ENCODE assay signal across 1 cellular context in genomic region chr6:27616313-27617045, GRCh38.
TF ChIP-seq lines count a peak whose summit lies in the region.

No MANE protein-coding gene starts in this region.

TF ChIP-seq in K562, 482 proteins besides CTCF, POLR2A, EP300 and RAD21 (continued from another document and continues in another):
- peak; percentile 22; the same call in 1 of the 2 replicates for TF ChIP-seq JUND (IDR thresholded peaks at IDR 0.05; ENCODE audit: borderline replicate concordance, low read depth, low read length)
- TF ChIP-seq JUND (tag; IDR thresholded peaks at IDR 0.05; ENCODE audit: borderline replicate concordance, low read depth, low read length), result no peak; the same call in 2 of the 3 replicates
- TF ChIP-seq POLR2AphosphoS2 (IDR thresholded peaks at IDR 0.05; ENCODE audit: low read length), result no peak
- TF ChIP-seq GMEB1 (CRISPR knock-in tag; IDR thresholded peaks at IDR 0.05), result no peak
- TF ChIP-seq ZNF551 (CRISPR knock-in tag; IDR thresholded peaks at IDR 0.05), result no peak
- no peak for TF ChIP-seq CHD1 (IDR thresholded peaks at IDR 0.05; ENCODE audit: low read length)
- 0 out of 4 replicates have a peak, but pooled peaks of 1 of the 2 experiments have one; percentile 24 for TF ChIP-seq TEAD1 (CRISPR knock-in tag; IDR thresholded peaks at IDR 0.05)
- peak; percentile 62 for TF ChIP-seq CBFA2T2 (conservative IDR thresholded peaks at IDR 0.05)
- TF ChIP-seq CEBPZ (IDR thresholded peaks at IDR 0.05; ENCODE audit: borderline replicate concordance, low read depth, low read length), result no peak
- TF ChIP-seq ZNF589 (CRISPR knock-in tag; IDR thresholded peaks at IDR 0.05; ENCODE audit: low read depth), result no peak
- TF ChIP-seq ZNF3 (CRISPR knock-in tag; IDR thresholded peaks at IDR 0.05), result no peak
- no peak for TF ChIP-seq ZNF407 (IDR thresholded peaks at IDR 0.05; ENCODE audit: low read depth)
- no peak for TF ChIP-seq HDAC6 (IDR thresholded peaks at IDR 0.05; ENCODE audit: low read depth, low read length)
- 0 out of 2 replicates have a peak, but pooled peaks have one; percentile 29 for TF ChIP-seq CEBPB (tag; IDR thresholded peaks at IDR 0.05)
- no peak for TF ChIP-seq TAF9B (IDR thresholded peaks at IDR 0.05; ENCODE audit: partially characterized antibody)
- TF ChIP-seq SRSF1 (IDR thresholded peaks at IDR 0.05; ENCODE audit: low read depth, low read length), result no peak
- TF ChIP-seq MEIS2 (IDR thresholded peaks at IDR 0.05; ENCODE audit: partially characterized antibody), result no peak
- peak; percentile 35; the same call in 1 of the 2 replicates for TF ChIP-seq NBN (IDR thresholded peaks at IDR 0.05; ENCODE audit: low read depth)
- TF ChIP-seq NFE2 (IDR thresholded peaks at IDR 0.05; ENCODE audit: low read depth), result no peak
- peak in 1 of 2 experiments; percentile 45; a peak in 2 of 4 replicates for TF ChIP-seq TBL1XR1 (IDR thresholded peaks at IDR 0.05; ENCODE audit: low read length in 2 of 2)
- peak; percentile 71 for TF ChIP-seq TEAD4 (IDR thresholded peaks at IDR 0.05; ENCODE audit: low read length)
- TF ChIP-seq TEAD4 (CRISPR knock-in tag; IDR thresholded peaks at IDR 0.05; ENCODE audit: borderline replicate concordance), result no peak
- no peak for TF ChIP-seq BRF2 (IDR thresholded peaks at IDR 0.05; ENCODE audit: borderline replicate concordance, insufficient read depth, insufficient read length)
- no peak for TF ChIP-seq CREB3L1 (IDR thresholded peaks at IDR 0.05; ENCODE audit: borderline replicate concordance, low read depth)
- no peak for TF ChIP-seq ELK3 (CRISPR knock-in tag; IDR thresholded peaks at IDR 0.05)
- no peak for TF ChIP-seq ILK (tag; IDR thresholded peaks at IDR 0.05; ENCODE audit: borderline replicate concordance, low read depth)
- no peak for TF ChIP-seq NFATC3 (IDR thresholded peaks at IDR 0.05)
- no peak for TF ChIP-seq ZNF263 (CRISPR knock-in tag; IDR thresholded peaks at IDR 0.05; ENCODE audit: borderline replicate concordance)
- no peak for TF ChIP-seq ZFP36 (IDR thresholded peaks at IDR 0.05; ENCODE audit: low read depth, low read length, partially characterized antibody)
- peak; percentile 67 for TF ChIP-seq SMARCA4 (IDR thresholded peaks at IDR 0.05)
- no peak for TF ChIP-seq ATF3 (IDR thresholded peaks at IDR 0.05)
- no peak for TF ChIP-seq ATF3 (CRISPR knock-in tag; conservative IDR thresholded peaks at IDR 0.05)
- TF ChIP-seq HMBOX1 (IDR thresholded peaks at IDR 0.05), result 0 out of 2 replicates have a peak, but pooled peaks have one; percentile 57
- TF ChIP-seq HDAC1 (IDR thresholded peaks at IDR 0.05), result peak in 1 of 2 experiments; percentile 8; a peak in 1 of 4 replicates
- TF ChIP-seq SIN3B (IDR thresholded peaks at IDR 0.05; ENCODE audit: low read depth), result no peak
- TF ChIP-seq ZNF76 (CRISPR knock-in tag; IDR thresholded peaks at IDR 0.05; ENCODE audit: borderline replicate concordance), result no peak
- no peak for TF ChIP-seq BRD4 (IDR thresholded peaks at IDR 0.05)
- TF ChIP-seq CTBP1 (IDR thresholded peaks at IDR 0.05; ENCODE audit: borderline replicate concordance), result peak; percentile 4; the same call in 1 of the 2 replicates
- TF ChIP-seq PHF21A (IDR thresholded peaks at IDR 0.05; ENCODE audit: borderline replicate concordance, low read depth), result no peak
- peak; percentile 79 for TF ChIP-seq TAL1 (IDR thresholded peaks at IDR 0.05)
- TF ChIP-seq SMAD4 (CRISPR knock-in tag; conservative IDR thresholded peaks at IDR 0.05), result 0 out of 2 replicates have a peak, but pooled peaks have one; percentile 11
- no peak for TF ChIP-seq ZNF644 (tag; IDR thresholded peaks at IDR 0.05; ENCODE audit: low read depth)
- TF ChIP-seq HOXB6 (CRISPR knock-in tag; IDR thresholded peaks at IDR 0.05; ENCODE audit: borderline replicate concordance), result no peak
- no peak for TF ChIP-seq ZNF184 (CRISPR knock-in tag; IDR thresholded peaks at IDR 0.05)
- TF ChIP-seq PYGO2 (tag; IDR thresholded peaks at IDR 0.05), result no peak
